In genomic region chr1:53379662-53380002, GRCh38 we compare ENCODE assay signal across 18 cellular contexts.
"Had no signal": no experiment of that assay in that cellular context is flagged by ENCODE, and none has a peak within 500 bp of the region (broad histone marks: within the 10 kb centered on the region; RNA-seq: fewer than 3 reads in every experiment).

No MANE protein-coding gene starts in this region.

- H3K9me3 Mint-ChIP-seq: activated B cell treated with CpG ODN at 0.5 μM for 24 hours; dendritic cell treated with granulocyte-macrophage colony-stimulating factor and Interleukin-4, amounts not matched to agents 40 ng/mL and 50 ng/mL, for 4 days; effector memory CD8-positive, alpha-beta T cell; naive B cell; neural progenitor cell; stimulated activated memory B cell treated with anti-CD40 and anti-IgM and Interleukin-4, amounts not matched to agents 10 μg/mL and 1 μg/mL and 100 μg/mL, for 72 hours had no signal

- H3K9me3 ChIP-seq: heart left ventricle, pancreas, thyroid gland, uterus had no signal

- H3K36me3 ChIP-seq: brain microvascular endothelial cell, heart left ventricle, neural progenitor cell, pancreas, thyroid gland, uterus had no signal

- H3K27me3 ChIP-seq: brain microvascular endothelial cell, neural progenitor cell, pancreas, thyroid gland, uterus had no signal

- H3K36me3 Mint-ChIP-seq: activated naive CD8-positive, alpha-beta T cell; immature natural killer cell; naive B cell; neural progenitor cell; stimulated activated memory B cell treated with anti-CD40 and anti-IgM and Interleukin-4, amounts not matched to agents 10 μg/mL and 1 μg/mL and 100 μg/mL, for 72 hours had no signal

- H2AFZ ChIP-seq: neural progenitor cell had no signal

- H3K4me3 ChIP-seq: heart left ventricle, neural progenitor cell, pancreas, thyroid gland, uterus had no signal

- DNase-seq: activated B cell treated with CpG ODN at 0.5 μM for 24 hours; anterior cingulate cortex; brain microvascular endothelial cell; effector memory CD8-positive, alpha-beta T cell; immature natural killer cell; left cardiac atrium; naive B cell; stimulated activated CD4-positive, alpha-beta T cell treated with anti-CD3 and anti-CD28 coated beads, Interleukin-2, amount 100 ng/mL, for 48 hours; T-helper 2 cell; thyroid gland had no signal

- H3K9ac ChIP-seq: neural progenitor cell had no signal

- H3K4me1 ChIP-seq: pancreas, uterus had no signal

- H3K4me1 Mint-ChIP-seq: activated B cell treated with CpG ODN at 0.5 μM for 24 hours; immature natural killer cell; naive B cell; stimulated activated memory B cell treated with anti-CD40 and anti-IgM and Interleukin-4, amounts not matched to agents 10 μg/mL and 1 μg/mL and 100 μg/mL, for 72 hours had no signal

- H3K27me3 Mint-ChIP-seq: activated naive CD8-positive, alpha-beta T cell had no signal

- H3K4me3 Mint-ChIP-seq: activated B cell treated with CpG ODN at 0.5 μM for 24 hours; activated naive CD8-positive, alpha-beta T cell; dendritic cell treated with granulocyte-macrophage colony-stimulating factor and Interleukin-4, amounts not matched to agents 40 ng/mL and 50 ng/mL, for 4 days; effector memory CD8-positive, alpha-beta T cell; immature natural killer cell; naive B cell; neural progenitor cell; stimulated activated memory B cell treated with anti-CD40 and anti-IgM and Interleukin-4, amounts not matched to agents 10 μg/mL and 1 μg/mL and 100 μg/mL, for 72 hours had no signal

- H3K4me2 ChIP-seq: neural progenitor cell had no signal

- H3K27ac Mint-ChIP-seq: activated B cell treated with CpG ODN at 0.5 μM for 24 hours; activated naive CD8-positive, alpha-beta T cell; dendritic cell treated with granulocyte-macrophage colony-stimulating factor and Interleukin-4, amounts not matched to agents 40 ng/mL and 50 ng/mL, for 4 days; effector memory CD8-positive, alpha-beta T cell; immature natural killer cell; stimulated activated memory B cell treated with anti-CD40 and anti-IgM and Interleukin-4, amounts not matched to agents 10 μg/mL and 1 μg/mL and 100 μg/mL, for 72 hours had no signal

- H3K27ac ChIP-seq: brain microvascular endothelial cell, epithelial cell of prostate, heart left ventricle, neural progenitor cell, pancreas, thyroid gland, uterus had no signal
